ENCODE assay signal across 21 cellular contexts in genomic region chr5:129246088-129246487, GRCh38.
A peak's percentile ranks its signal among the peaks of the same experiment; 100 is the strongest.
DNase-seq lines count a peak whose midpoint lies in the region; FAIRE-seq lines count a peak whose summit lies in the region.
"Had no signal": no experiment of that assay in that cellular context is flagged by ENCODE, and none has a peak within 500 bp of the region (broad histone marks: within the 10 kb centered on the region; RNA-seq: fewer than 3 reads in every experiment).

No MANE protein-coding gene starts in this region.

- no peak for DNase-seq in SJCRH30
- DNase-seq in frontal cortex (ENCODE audit: low spot score in 2 of 2) = no peak
- no peak for DNase-seq in inferior parietal cortex (ENCODE audit: extremely low spot score)
- DNase-seq in stimulated activated CD8-positive, alpha-beta memory T cell treated with anti-CD3 and anti-CD28 coated beads, Interleukin-4, amount 100 ng/mL, for 48 hours = no peak
- DNase-seq in T-helper 9 cell = no peak
- DNase-seq in amniotic stem cell (lab: John Stamatoyannopoulos, UW) = no peak
- DNase-seq: DND-41, IMR-90, Kasumi-1, MM.1S, NCI-H1105, NCI-H1694, NCI-H2227 treated with DMSO at 0.1 percent for 48 hours, NCI-H524 treated with DMSO at 0.1 percent for 48 hours had no signal

- H3K36me3 ChIP-seq in SJCRH30 = no peaks in the 10 kb centered on the region
- H3K36me3 ChIP-seq in muscle layer of duodenum (ENCODE audit: control insufficient read depth in 1 of 2, insufficient read depth in 2 of 2, low read length in 2 of 2) = no peaks in the 10 kb centered on the region

- peak; percentile 15 for FAIRE-seq in frontal cortex (lab: Jason Lieb, UNC)
- FAIRE-seq: G401.6, GM12878, GM18507, H54 had no signal

- H3K27ac ChIP-seq in SJCRH30 (peak overlapping the region; percentile 36), cingulate gyrus (ENCODE audit: low read depth, low read length) (peak overlapping the region; percentile 92), muscle layer of duodenum (ENCODE audit: low read length) (peak overlapping the region; percentile 4)
- H3K27ac ChIP-seq: C4-2B had no signal

- no peak overlapping the region for H3K4me3 ChIP-seq in SJCRH30
- no peak overlapping the region for H3K4me3 ChIP-seq in muscle layer of duodenum (ENCODE audit: low read depth in 1 of 2, low read length in 2 of 2)
- H3K4me3 ChIP-seq: GM12878 had no signal

- H3K9me3 ChIP-seq in SJCRH30 (replicated peaks) (no peaks in the 10 kb centered on the region), muscle layer of duodenum (ENCODE audit: control insufficient read depth in 1 of 2, low read length in 2 of 2) (no peaks in the 10 kb centered on the region)

- H3K27me3 ChIP-seq in SJCRH30 (no peaks in the 10 kb centered on the region), muscle layer of duodenum (ENCODE audit: low read depth, low read length) (no peaks in the 10 kb centered on the region)

- H3K4me1 ChIP-seq in SJCRH30 (peaks cover 13% of the 10 kb centered on the region), muscle layer of duodenum (ENCODE audit: control insufficient read depth in 1 of 2, insufficient read depth in 2 of 2, low read length in 2 of 2) (peaks cover 0 to 4% of the 10 kb centered on the region in 2 donors)

Comparison
In these comparisons a context has a peak if more than half of its experiments do, and no peak if none do; other contexts are left out.
1. H3K27ac ChIP-seq: peak in every context shown above with its lines; median percentile 92 in cingulate gyrus; 36 in SJCRH30; 4 in muscle layer of duodenum.